18 cellular contexts compared by ENCODE assay signal in the genomic region with DNA sequence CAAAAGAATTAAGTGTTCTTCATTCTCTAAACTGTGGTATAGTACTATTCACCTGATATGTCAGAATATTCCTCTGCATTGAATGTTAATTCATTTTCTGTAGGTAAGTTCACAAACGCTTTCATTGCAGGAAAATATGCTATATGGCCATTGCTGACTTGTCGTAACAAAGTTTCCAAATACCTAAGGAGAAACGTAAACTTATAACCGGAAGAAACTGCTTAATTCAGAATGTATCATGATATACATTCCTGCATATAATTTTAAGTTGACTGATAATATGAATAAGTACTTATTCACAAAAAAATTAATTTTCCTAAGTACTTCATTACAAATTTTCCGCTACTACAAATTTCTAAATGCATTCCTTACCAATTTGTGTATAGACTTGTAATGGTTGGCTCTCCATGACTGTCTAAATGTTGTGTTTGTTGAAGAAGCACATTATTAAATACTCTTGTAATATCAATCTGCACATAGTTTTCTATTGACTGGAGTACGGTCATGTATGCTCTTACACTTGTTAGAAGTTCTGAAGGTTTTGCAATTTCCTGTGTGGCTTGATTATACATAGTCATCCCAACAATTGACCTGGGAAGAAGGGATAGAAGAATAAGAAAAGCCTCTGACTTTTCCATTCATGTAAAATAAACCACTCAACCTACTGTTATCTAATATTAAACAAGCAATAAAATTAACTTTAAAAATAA.
DNase-seq lines count a peak whose midpoint lies in the region; ATAC-seq and TF ChIP-seq lines count a peak whose summit lies in the region.
"Had no signal": no experiment of that assay in that cellular context is flagged by ENCODE, and none has a peak within 500 bp of the region (broad histone marks: within the 10 kb centered on the region; RNA-seq: fewer than 3 reads in every experiment).

No MANE protein-coding gene starts in this region.

- H3K4me3 ChIP-seq in fibroblast of villous mesenchyme (ENCODE audit: low read depth, low read length) = no peak overlapping the region
- H3K4me3 ChIP-seq in H7 (ENCODE audit: insufficient read depth, low read depth, low read length) = no peak overlapping the region
- H3K4me3 ChIP-seq: PC-9, smooth muscle cell, suprapubic skin had no signal

- H3K27me3 ChIP-seq in H7 (ENCODE audit: control insufficient read depth, insufficient read depth, low read length) = no peaks in the 10 kb centered on the region
- H3K27me3 ChIP-seq: BE2C, suprapubic skin had no signal

- H3K36me3 ChIP-seq in H7 (replicated peaks; ENCODE audit: control insufficient read depth, insufficient read depth, low read length) = peaks cover 4% of the 10 kb centered on the region

- no peak for ATAC-seq in GM19397 (IDR thresholded peaks at IDR 0.05; ENCODE audit: unreplicated experiment)
- ATAC-seq: SK-N-SH treated with all-trans-retinoic acid at 6 μM for 48 hours had no signal

- peak; percentile 2 for DNase-seq in AG09319 (ENCODE audit: extremely low read depth, low read depth)
- peak; percentile 51 for DNase-seq in HT1080 (ENCODE audit: low read depth)
- DNase-seq in astrocyte of the hippocampus (ENCODE audit: low read depth, low spot score) = peak; percentile 12
- DNase-seq in fibroblast of villous mesenchyme (ENCODE audit: low read depth) = peak; percentile 45
- DNase-seq in H7 = no peak
- DNase-seq in NCI-H510A treated with DMSO at 0.1 percent for 48 hours (lab: John Stamatoyannopoulos, UW) = no peak
- no peak for DNase-seq in activated gamma-delta T cell treated with Interleukin-2 at 50 U/mL for 16 hours
- DNase-seq: activated CD4-positive, alpha-beta T cell treated with anti-CD3 and anti-CD28 coated beads for 1 hour; activated naive CD4-positive, alpha-beta T cell treated with anti-CD3 and anti-CD28 coated beads, Interleukin-2, amount 50 U/mL, for 16 hours; BE2C; caudate nucleus; NCI-H2081 treated with DMSO at 0.1 percent for 48 hours; NCI-H526 treated with DMSO at 0.1 percent for 48 hours; PC-9 had no signal

- TF ChIP-seq CTCF in AG09319 (IDR thresholded peaks at IDR 0.05; ENCODE audit: low read depth, low read length) (no peak), fibroblast of villous mesenchyme (IDR thresholded peaks at IDR 0.05; ENCODE audit: insufficient read depth, low read depth, low read length) (no peak)

Comparison
In these comparisons a context has a peak if more than half of its experiments do, and no peak if none do; other contexts are left out.
1. DNase-seq: peak in AG09319 (single experiment), HT1080 (single experiment), astrocyte of the hippocampus (single experiment) and fibroblast of villous mesenchyme (single experiment); none in H7 (single experiment), NCI-H510A treated with DMSO at 0.1 percent for 48 hours (single experiment) and activated gamma-delta T cell treated with Interleukin-2 at 50 U/mL for 16 hours (single experiment).